Comparison of ENCODE assay signal across 1 cellular context in the genomic region with DNA sequence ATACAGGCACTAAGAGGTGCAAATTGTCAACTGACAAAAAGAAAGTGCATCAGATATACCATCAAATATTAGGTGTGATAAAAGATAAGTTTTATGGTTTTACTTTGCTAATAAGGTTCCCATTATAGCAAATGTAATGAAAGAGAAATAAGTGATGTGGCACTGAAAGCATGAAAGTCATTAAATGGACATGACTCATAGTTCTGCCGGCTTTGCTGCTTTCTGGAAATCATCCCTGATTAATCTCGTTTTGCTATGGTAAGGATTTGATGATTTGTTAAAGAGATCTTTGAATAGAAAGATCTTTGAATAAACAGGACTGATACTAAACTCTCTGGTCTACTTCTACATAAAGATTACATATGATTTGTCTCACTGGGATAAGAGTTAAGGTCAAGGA.
TF ChIP-seq lines count a peak whose summit lies in the region.

No MANE protein-coding gene starts in this region.

TF ChIP-seq in SK-N-SH treated with all-trans-retinoic acid at 6 μM for 48 hours, 23 proteins besides CTCF, POLR2A, EP300 and RAD21 (continued from another document):
- no peak for TF ChIP-seq TCF4 (CRISPR knock-in tag; IDR thresholded peaks at IDR 0.05; ENCODE audit: borderline replicate concordance)
- TF ChIP-seq ZNF565 (CRISPR knock-in tag; conservative IDR thresholded peaks at IDR 0.05; ENCODE audit: low read depth) = no peak
